1 cellular context compared by ENCODE assay signal in the genomic region with DNA sequence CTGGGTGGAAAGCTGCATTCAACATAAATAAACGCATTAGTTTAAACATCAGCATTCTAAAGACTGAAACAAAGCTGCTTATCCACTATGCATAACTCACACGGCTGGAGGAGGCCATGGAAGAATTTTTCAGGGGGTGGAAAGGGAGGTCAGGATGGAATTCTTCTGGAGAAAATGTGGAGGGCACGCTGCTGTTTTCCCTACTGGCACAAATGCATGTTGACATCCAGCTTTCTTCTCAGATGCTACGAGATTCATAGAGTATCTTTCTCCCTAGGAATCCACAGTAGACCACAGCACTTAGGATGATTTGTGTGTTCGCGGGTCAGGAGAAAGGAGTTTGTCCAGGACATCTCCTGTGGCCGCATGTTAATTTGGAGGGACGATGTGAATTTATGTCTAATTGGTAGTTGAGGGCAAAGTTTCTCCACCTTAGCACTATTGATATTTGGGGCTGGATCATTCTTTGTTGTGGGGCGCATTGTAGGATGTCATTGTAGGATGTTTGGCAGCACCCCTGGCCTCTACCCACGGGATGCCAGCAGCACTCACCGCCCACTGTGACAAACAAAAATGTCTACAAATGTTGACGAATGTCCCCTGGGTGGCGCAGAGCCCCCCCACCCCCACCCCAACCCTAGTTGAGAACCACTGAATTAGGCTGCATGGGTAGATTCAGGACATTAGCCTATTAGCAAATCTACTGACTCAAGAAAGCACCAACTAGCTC.
TF ChIP-seq lines count a peak whose summit lies in the region.

No MANE protein-coding gene starts in this region.

TF ChIP-seq in GM23338, 12 proteins besides CTCF, POLR2A, EP300 and RAD21 (continued from another document):
- TF ChIP-seq, protein P1, sequence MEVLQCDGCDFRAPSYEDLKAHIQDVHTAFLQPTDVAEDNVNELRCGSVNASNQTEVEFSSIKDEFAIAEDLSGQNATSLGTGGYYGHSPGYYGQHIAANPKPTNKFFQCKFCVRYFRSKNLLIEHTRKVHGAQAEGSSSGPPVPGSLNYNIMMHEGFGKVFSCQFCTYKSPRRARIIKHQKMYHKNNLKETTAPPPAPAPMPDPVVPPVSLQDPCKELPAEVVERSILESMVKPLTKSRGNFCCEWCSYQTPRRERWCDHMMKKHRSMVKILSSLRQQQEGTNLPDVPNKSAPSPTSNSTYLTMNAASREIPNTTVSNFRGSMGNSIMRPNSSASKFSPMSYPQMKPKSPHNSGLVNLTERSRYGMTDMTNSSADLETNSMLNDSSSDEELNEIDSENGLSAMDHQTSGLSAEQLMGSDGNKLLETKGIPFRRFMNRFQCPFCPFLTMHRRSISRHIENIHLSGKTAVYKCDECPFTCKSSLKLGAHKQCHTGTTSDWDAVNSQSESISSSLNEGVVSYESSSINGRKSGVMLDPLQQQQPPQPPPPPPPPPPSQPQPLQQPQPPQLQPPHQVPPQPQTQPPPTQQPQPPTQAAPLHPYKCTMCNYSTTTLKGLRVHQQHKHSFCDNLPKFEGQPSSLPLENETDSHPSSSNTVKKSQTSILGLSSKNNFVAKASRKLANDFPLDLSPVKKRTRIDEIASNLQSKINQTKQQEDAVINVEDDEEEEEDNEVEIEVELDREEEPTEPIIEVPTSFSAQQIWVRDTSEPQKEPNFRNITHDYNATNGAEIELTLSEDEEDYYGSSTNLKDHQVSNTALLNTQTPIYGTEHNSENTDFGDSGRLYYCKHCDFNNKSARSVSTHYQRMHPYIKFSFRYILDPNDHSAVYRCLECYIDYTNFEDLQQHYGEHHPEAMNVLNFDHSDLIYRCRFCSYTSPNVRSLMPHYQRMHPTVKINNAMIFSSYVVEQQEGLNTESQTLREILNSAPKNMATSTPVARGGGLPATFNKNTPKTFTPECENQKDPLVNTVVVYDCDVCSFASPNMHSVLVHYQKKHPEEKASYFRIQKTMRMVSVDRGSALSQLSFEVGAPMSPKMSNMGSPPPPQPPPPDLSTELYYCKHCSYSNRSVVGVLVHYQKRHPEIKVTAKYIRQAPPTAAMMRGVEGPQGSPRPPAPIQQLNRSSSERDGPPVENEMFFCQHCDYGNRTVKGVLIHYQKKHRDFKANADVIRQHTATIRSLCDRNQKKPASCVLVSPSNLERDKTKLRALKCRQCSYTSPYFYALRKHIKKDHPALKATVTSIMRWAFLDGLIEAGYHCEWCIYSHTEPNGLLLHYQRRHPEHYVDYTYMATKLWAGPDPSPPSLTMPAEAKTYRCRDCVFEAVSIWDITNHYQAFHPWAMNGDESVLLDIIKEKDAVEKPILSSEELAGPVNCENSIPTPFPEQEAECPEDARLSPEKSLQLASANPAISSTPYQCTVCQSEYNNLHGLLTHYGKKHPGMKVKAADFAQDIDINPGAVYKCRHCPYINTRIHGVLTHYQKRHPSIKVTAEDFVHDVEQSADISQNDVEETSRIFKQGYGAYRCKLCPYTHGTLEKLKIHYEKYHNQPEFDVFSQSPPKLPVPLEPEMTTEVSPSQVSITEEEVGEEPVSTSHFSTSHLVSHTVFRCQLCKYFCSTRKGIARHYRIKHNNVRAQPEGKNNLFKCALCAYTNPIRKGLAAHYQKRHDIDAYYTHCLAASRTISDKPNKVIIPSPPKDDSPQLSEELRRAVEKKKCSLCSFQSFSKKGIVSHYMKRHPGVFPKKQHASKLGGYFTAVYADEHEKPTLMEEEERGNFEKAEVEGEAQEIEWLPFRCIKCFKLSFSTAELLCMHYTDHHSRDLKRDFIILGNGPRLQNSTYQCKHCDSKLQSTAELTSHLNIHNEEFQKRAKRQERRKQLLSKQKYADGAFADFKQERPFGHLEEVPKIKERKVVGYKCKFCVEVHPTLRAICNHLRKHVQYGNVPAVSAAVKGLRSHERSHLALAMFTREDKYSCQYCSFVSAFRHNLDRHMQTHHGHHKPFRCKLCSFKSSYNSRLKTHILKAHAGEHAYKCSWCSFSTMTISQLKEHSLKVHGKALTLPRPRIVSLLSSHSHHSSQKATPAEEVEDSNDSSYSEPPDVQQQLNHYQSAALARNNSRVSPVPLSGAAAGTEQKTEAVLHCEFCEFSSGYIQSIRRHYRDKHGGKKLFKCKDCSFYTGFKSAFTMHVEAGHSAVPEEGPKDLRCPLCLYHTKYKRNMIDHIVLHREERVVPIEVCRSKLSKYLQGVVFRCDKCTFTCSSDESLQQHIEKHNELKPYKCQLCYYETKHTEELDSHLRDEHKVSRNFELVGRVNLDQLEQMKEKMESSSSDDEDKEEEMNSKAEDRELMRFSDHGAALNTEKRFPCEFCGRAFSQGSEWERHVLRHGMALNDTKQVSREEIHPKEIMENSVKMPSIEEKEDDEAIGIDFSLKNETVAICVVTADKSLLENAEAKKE (CRISPR knock-in tag; IDR thresholded peaks at IDR 0.05): no peak
